Comparison of ENCODE assay signal across 38 cellular contexts in genomic region chr13:92984151-92984550, GRCh38.
"Had no signal": no experiment of that assay in that cellular context is flagged by ENCODE, and none has a peak within 500 bp of the region (broad histone marks: within the 10 kb centered on the region; RNA-seq: fewer than 3 reads in every experiment).

No MANE protein-coding gene starts in this region.

- H3K9me3 ChIP-seq: adrenal gland, body of pancreas, breast epithelium had no signal

- H3K27ac Mint-ChIP-seq: activated CD4-positive, alpha-beta memory T cell treated with anti-CD3 and anti-CD28 coated beads, Interleukin-2, amount 10 ng/mL, durations not matched to agents 7 days and 5 days; activated CD4-positive, alpha-beta T cell treated with anti-CD3 and anti-CD28 coated beads for 36 hours; activated CD4-positive, alpha-beta T cell treated with anti-CD3 and anti-CD28 coated beads, Interleukin-2, amount 10 ng/mL, durations not matched to agents 7 days and 5 days; activated CD8-positive, alpha-beta memory T cell treated with anti-CD3 and anti-CD28 coated beads, Interleukin-2, amount 10 ng/mL, durations not matched to agents 7 days and 5 days; activated CD8-positive, alpha-beta T cell treated with anti-CD3 and anti-CD28 coated beads, Interleukin-2, amount 10 ng/mL, durations not matched to agents 7 days and 5 days; activated naive CD4-positive, alpha-beta T cell treated with anti-CD3 and anti-CD28 coated beads for 36 hours; activated naive CD4-positive, alpha-beta T cell treated with anti-CD3 and anti-CD28 coated beads, Interleukin-2, amount 50 U/mL, for 72 hours; activated naive CD8-positive, alpha-beta T cell treated with anti-CD3 and anti-CD28 coated beads for 36 hours; activated T-cell treated with anti-CD3 and anti-CD28 coated beads, Interleukin-2, amount 50 U/mL, for 24 hours; activated T-helper 17 cell treated with anti-CD3 and anti-CD28 coated beads, Interleukin-2, amount 50 U/mL, for 72 hours; T-helper 1 cell treated with Interleukin-12 subunit alpha and Interleukin-12 subunit beta and Interleukin-4 antibody, amounts not matched to agents 30 μg/mL and 1 μg/mL, for 36 hours; T-helper 2 cell treated with Interferon-gamma antibody and Interleukin-4, amounts not matched to agents 5 μg/mL and 100 μg/mL, for 36 hours; WTC11 had no signal

- ATAC-seq: activated CD4-positive, alpha-beta T cell treated with anti-CD3 and anti-CD28 coated beads for 36 hours; activated CD4-positive, CD25-positive, alpha-beta regulatory T cell treated with anti-CD3 and anti-CD28 coated beads, Interleukin-2, amount 50 U/mL, for 24 hours; activated CD8-positive, alpha-beta memory T cell treated with anti-CD3 and anti-CD28 coated beads, Interleukin-2, amount 10 ng/mL, durations not matched to agents 7 days and 5 days; activated CD8-positive, alpha-beta T cell treated with anti-CD3 and anti-CD28 coated beads, Interleukin-2, amount 10 ng/mL, durations not matched to agents 7 days and 5 days; activated naive CD4-positive, alpha-beta T cell treated with anti-CD3 and anti-CD28 coated beads, Interleukin-2, amount 50 U/mL, for 72 hours; activated T-helper 17 cell treated with anti-CD3 and anti-CD28 coated beads, Interleukin-2, amount 50 U/mL, for 72 hours; body of pancreas; WTC11 had no signal

- H3K27me3 ChIP-seq: adrenal gland, body of pancreas, brain microvascular endothelial cell, breast epithelium had no signal

- H3K27me3 Mint-ChIP-seq: activated CD4-positive, alpha-beta memory T cell treated with anti-CD3 and anti-CD28 coated beads, Interleukin-2, amount 10 ng/mL, durations not matched to agents 7 days and 5 days; activated CD4-positive, alpha-beta T cell treated with anti-CD3 and anti-CD28 coated beads for 36 hours; activated CD4-positive, alpha-beta T cell treated with anti-CD3 and anti-CD28 coated beads, Interleukin-2, amount 10 ng/mL, durations not matched to agents 7 days and 5 days; activated CD8-positive, alpha-beta memory T cell treated with anti-CD3 and anti-CD28 coated beads, Interleukin-2, amount 10 ng/mL, durations not matched to agents 7 days and 5 days; activated naive CD8-positive, alpha-beta T cell treated with anti-CD3 and anti-CD28 coated beads for 36 hours; activated T-cell treated with anti-CD3 and anti-CD28 coated beads, Interleukin-2, amount 50 U/mL, for 24 hours; activated T-helper 17 cell treated with anti-CD3 and anti-CD28 coated beads, Interleukin-2, amount 50 U/mL, for 72 hours had no signal

- H3K27ac ChIP-seq: adrenal gland, body of pancreas, brain microvascular endothelial cell, breast epithelium, WERI-Rb-1 had no signal

- H3K4me1 ChIP-seq: adrenal gland, body of pancreas, breast epithelium had no signal

- H3K36me3 ChIP-seq: adrenal gland, brain microvascular endothelial cell, breast epithelium, WERI-Rb-1 had no signal

- FAIRE-seq: astrocyte, TTC549 had no signal

- H3K9me3 Mint-ChIP-seq: activated CD4-positive, alpha-beta T cell treated with anti-CD3 and anti-CD28 coated beads, Interleukin-2, amount 10 ng/mL, durations not matched to agents 7 days and 5 days had no signal

- H3K4me3 Mint-ChIP-seq: activated CD4-positive, alpha-beta memory T cell treated with anti-CD3 and anti-CD28 coated beads, Interleukin-2, amount 10 ng/mL, durations not matched to agents 7 days and 5 days; activated CD4-positive, alpha-beta T cell treated with anti-CD3 and anti-CD28 coated beads for 36 hours; activated CD4-positive, alpha-beta T cell treated with anti-CD3 and anti-CD28 coated beads, Interleukin-2, amount 10 ng/mL, durations not matched to agents 7 days and 5 days; activated CD8-positive, alpha-beta memory T cell treated with anti-CD3 and anti-CD28 coated beads, Interleukin-2, amount 10 ng/mL, durations not matched to agents 7 days and 5 days; activated CD8-positive, alpha-beta T cell treated with anti-CD3 and anti-CD28 coated beads, Interleukin-2, amount 10 ng/mL, durations not matched to agents 7 days and 5 days; activated naive CD4-positive, alpha-beta T cell treated with anti-CD3 and anti-CD28 coated beads for 36 hours; activated naive CD8-positive, alpha-beta T cell treated with anti-CD3 and anti-CD28 coated beads for 36 hours; activated T-cell treated with anti-CD3 and anti-CD28 coated beads, Interleukin-2, amount 50 U/mL, for 24 hours; activated T-helper 17 cell treated with anti-CD3 and anti-CD28 coated beads, Interleukin-2, amount 50 U/mL, for 72 hours; T-helper 1 cell treated with Interleukin-12 subunit alpha and Interleukin-12 subunit beta and Interleukin-4 antibody, amounts not matched to agents 30 μg/mL and 1 μg/mL, for 36 hours; T-helper 2 cell treated with Interferon-gamma antibody and Interleukin-4, amounts not matched to agents 5 μg/mL and 100 μg/mL, for 36 hours; WTC11 had no signal

- H3K4me1 Mint-ChIP-seq: activated CD4-positive, alpha-beta memory T cell treated with anti-CD3 and anti-CD28 coated beads, Interleukin-2, amount 10 ng/mL, durations not matched to agents 7 days and 5 days; activated CD4-positive, alpha-beta T cell treated with anti-CD3 and anti-CD28 coated beads for 36 hours; activated CD4-positive, alpha-beta T cell treated with anti-CD3 and anti-CD28 coated beads, Interleukin-2, amount 10 ng/mL, durations not matched to agents 7 days and 5 days; activated CD8-positive, alpha-beta memory T cell treated with anti-CD3 and anti-CD28 coated beads, Interleukin-2, amount 10 ng/mL, durations not matched to agents 7 days and 5 days; activated naive CD8-positive, alpha-beta T cell treated with anti-CD3 and anti-CD28 coated beads for 36 hours; activated T-helper 17 cell treated with anti-CD3 and anti-CD28 coated beads, Interleukin-2, amount 50 U/mL, for 72 hours; WTC11 had no signal

- H3K4me3 ChIP-seq: adrenal gland, body of pancreas, breast epithelium had no signal

- H3K36me3 Mint-ChIP-seq: activated CD8-positive, alpha-beta memory T cell treated with anti-CD3 and anti-CD28 coated beads, Interleukin-2, amount 10 ng/mL, durations not matched to agents 7 days and 5 days; activated naive CD4-positive, alpha-beta T cell treated with anti-CD3 and anti-CD28 coated beads, Interleukin-2, amount 50 U/mL, for 72 hours; activated naive CD8-positive, alpha-beta T cell treated with anti-CD3 and anti-CD28 coated beads for 36 hours; WTC11 had no signal

- DNase-seq: activated CD4-positive, alpha-beta memory T cell treated with anti-CD3 and anti-CD28 coated beads, Interleukin-2, amount 10 ng/mL, durations not matched to agents 7 days and 5 days; activated CD4-positive, alpha-beta T cell treated with anti-CD3 and anti-CD28 coated beads for 1 hour; activated CD4-positive, alpha-beta T cell treated with anti-CD3 and anti-CD28 coated beads for 36 hours; activated CD4-positive, alpha-beta T cell treated with anti-CD3 and anti-CD28 coated beads for 48 hours; activated CD4-positive, alpha-beta T cell treated with anti-CD3 and anti-CD28 coated beads, Interleukin-2, amount 10 ng/mL, durations not matched to agents 7 days and 5 days; activated CD4-positive, alpha-beta T cell treated with anti-CD3 and anti-CD28 coated beads, Interleukin-2, amount 50 U/mL, for 48 hours; activated CD4-positive, CD25-positive, alpha-beta regulatory T cell; activated CD8-positive, alpha-beta memory T cell treated with anti-CD3 and anti-CD28 coated beads for 24 hours; activated CD8-positive, alpha-beta memory T cell treated with anti-CD3 and anti-CD28 coated beads, Interleukin-2, amount 10 ng/mL, durations not matched to agents 7 days and 5 days; activated CD8-positive, alpha-beta memory T cell treated with anti-CD3 and anti-CD28 coated beads, Interleukin-2, amount 50 U/mL, for 48 hours; activated CD8-positive, alpha-beta T cell treated with anti-CD3 and anti-CD28 coated beads, Interleukin-2, amount 10 ng/mL, durations not matched to agents 7 days and 5 days; activated effector memory CD4-positive, alpha-beta T cell treated with anti-CD3 and anti-CD28 coated beads, Interleukin-2, amount 50 U/mL, for 16 hours; activated gamma-delta T cell treated with Interleukin-2 at 50 U/mL for 16 hours; activated naive CD4-positive, alpha-beta T cell; activated naive CD4-positive, alpha-beta T cell treated with anti-CD3 and anti-CD28 coated beads for 36 hours; activated naive CD4-positive, alpha-beta T cell treated with anti-CD3 and anti-CD28 coated beads, Interleukin-2, amount 50 U/mL, for 16 hours; activated naive CD8-positive, alpha-beta T cell treated with anti-CD3 and anti-CD28 coated beads for 36 hours; activated T-cell treated with anti-CD3 and anti-CD28 coated beads, Interleukin-2, amount 50 U/mL, for 24 hours; activated T-cell treated with anti-CD3 and anti-CD28 coated beads, Interleukin-2, amount 50 U/mL, for 48 hours; adrenal gland; amniotic stem cell; aorta; body of pancreas; brain microvascular endothelial cell; central memory CD4-positive, alpha-beta T cell; T-helper 1 cell; T-helper 2 cell; T-helper 9 cell; WERI-Rb-1 had no signal
